ENCODE assay signal across 2 cellular contexts in the genomic region with DNA sequence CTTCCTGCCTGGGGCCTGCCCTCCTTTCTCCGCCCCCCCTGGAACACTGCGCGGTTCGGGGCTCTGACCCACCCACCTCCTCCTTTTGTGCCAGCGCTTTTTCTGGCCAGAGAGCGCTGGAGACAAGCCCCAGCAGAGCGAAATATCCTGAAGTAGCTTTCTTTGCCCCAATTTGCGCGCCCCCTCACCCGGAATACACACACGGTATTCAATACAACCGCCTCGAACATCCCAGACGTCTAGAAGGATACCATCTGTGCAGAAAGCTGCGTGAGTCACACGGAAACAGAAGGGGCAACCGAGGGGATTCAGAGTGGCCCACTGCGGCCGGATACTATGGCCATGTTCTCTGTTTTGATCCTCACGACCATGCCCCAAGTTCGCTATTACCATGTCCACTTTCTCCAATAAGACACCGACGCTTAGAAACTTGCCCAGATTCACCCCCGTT.
TF ChIP-seq lines count a peak whose summit lies in the region.

No MANE protein-coding gene starts in this region.

TF ChIP-seq in GM23338, 12 proteins besides CTCF, POLR2A, EP300 and RAD21 (continued from another document):
- TF ChIP-seq, protein P1, sequence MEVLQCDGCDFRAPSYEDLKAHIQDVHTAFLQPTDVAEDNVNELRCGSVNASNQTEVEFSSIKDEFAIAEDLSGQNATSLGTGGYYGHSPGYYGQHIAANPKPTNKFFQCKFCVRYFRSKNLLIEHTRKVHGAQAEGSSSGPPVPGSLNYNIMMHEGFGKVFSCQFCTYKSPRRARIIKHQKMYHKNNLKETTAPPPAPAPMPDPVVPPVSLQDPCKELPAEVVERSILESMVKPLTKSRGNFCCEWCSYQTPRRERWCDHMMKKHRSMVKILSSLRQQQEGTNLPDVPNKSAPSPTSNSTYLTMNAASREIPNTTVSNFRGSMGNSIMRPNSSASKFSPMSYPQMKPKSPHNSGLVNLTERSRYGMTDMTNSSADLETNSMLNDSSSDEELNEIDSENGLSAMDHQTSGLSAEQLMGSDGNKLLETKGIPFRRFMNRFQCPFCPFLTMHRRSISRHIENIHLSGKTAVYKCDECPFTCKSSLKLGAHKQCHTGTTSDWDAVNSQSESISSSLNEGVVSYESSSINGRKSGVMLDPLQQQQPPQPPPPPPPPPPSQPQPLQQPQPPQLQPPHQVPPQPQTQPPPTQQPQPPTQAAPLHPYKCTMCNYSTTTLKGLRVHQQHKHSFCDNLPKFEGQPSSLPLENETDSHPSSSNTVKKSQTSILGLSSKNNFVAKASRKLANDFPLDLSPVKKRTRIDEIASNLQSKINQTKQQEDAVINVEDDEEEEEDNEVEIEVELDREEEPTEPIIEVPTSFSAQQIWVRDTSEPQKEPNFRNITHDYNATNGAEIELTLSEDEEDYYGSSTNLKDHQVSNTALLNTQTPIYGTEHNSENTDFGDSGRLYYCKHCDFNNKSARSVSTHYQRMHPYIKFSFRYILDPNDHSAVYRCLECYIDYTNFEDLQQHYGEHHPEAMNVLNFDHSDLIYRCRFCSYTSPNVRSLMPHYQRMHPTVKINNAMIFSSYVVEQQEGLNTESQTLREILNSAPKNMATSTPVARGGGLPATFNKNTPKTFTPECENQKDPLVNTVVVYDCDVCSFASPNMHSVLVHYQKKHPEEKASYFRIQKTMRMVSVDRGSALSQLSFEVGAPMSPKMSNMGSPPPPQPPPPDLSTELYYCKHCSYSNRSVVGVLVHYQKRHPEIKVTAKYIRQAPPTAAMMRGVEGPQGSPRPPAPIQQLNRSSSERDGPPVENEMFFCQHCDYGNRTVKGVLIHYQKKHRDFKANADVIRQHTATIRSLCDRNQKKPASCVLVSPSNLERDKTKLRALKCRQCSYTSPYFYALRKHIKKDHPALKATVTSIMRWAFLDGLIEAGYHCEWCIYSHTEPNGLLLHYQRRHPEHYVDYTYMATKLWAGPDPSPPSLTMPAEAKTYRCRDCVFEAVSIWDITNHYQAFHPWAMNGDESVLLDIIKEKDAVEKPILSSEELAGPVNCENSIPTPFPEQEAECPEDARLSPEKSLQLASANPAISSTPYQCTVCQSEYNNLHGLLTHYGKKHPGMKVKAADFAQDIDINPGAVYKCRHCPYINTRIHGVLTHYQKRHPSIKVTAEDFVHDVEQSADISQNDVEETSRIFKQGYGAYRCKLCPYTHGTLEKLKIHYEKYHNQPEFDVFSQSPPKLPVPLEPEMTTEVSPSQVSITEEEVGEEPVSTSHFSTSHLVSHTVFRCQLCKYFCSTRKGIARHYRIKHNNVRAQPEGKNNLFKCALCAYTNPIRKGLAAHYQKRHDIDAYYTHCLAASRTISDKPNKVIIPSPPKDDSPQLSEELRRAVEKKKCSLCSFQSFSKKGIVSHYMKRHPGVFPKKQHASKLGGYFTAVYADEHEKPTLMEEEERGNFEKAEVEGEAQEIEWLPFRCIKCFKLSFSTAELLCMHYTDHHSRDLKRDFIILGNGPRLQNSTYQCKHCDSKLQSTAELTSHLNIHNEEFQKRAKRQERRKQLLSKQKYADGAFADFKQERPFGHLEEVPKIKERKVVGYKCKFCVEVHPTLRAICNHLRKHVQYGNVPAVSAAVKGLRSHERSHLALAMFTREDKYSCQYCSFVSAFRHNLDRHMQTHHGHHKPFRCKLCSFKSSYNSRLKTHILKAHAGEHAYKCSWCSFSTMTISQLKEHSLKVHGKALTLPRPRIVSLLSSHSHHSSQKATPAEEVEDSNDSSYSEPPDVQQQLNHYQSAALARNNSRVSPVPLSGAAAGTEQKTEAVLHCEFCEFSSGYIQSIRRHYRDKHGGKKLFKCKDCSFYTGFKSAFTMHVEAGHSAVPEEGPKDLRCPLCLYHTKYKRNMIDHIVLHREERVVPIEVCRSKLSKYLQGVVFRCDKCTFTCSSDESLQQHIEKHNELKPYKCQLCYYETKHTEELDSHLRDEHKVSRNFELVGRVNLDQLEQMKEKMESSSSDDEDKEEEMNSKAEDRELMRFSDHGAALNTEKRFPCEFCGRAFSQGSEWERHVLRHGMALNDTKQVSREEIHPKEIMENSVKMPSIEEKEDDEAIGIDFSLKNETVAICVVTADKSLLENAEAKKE (CRISPR knock-in tag; IDR thresholded peaks at IDR 0.05): no peak
- TF ChIP-seq POLR2AphosphoS5 (IDR thresholded peaks at IDR 0.05; ENCODE audit: low read depth) (no peak), CREB1 (CRISPR knock-in tag; IDR thresholded peaks at IDR 0.05; ENCODE audit: low read depth) (no peak), JUNB (IDR thresholded peaks at IDR 0.05; ENCODE audit: unreplicated experiment) (no peak), NANOG (IDR thresholded peaks at IDR 0.05; ENCODE audit: borderline replicate concordance) (no peak), REST (IDR thresholded peaks at IDR 0.05; ENCODE audit: unreplicated experiment) (no peak), EZH2 (IDR thresholded peaks at IDR 0.05; ENCODE audit: low read depth, unreplicated experiment) (no peak), ZNF331 (CRISPR knock-in tag; IDR thresholded peaks at IDR 0.05; ENCODE audit: low read depth) (no peak), STAT1 (IDR thresholded peaks at IDR 0.05; ENCODE audit: unreplicated experiment) (no peak)
- TF ChIP-seq, protein P2, sequence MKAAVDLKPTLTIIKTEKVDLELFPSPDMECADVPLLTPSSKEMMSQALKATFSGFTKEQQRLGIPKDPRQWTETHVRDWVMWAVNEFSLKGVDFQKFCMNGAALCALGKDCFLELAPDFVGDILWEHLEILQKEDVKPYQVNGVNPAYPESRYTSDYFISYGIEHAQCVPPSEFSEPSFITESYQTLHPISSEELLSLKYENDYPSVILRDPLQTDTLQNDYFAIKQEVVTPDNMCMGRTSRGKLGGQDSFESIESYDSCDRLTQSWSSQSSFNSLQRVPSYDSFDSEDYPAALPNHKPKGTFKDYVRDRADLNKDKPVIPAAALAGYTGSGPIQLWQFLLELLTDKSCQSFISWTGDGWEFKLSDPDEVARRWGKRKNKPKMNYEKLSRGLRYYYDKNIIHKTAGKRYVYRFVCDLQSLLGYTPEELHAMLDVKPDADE (IDR thresholded peaks at IDR 0.05): no peak

TF ChIP-seq in WTC11, 78 proteins besides CTCF, POLR2A, EP300 and RAD21 (continued from another document):
- TF ChIP-seq, protein P3, sequence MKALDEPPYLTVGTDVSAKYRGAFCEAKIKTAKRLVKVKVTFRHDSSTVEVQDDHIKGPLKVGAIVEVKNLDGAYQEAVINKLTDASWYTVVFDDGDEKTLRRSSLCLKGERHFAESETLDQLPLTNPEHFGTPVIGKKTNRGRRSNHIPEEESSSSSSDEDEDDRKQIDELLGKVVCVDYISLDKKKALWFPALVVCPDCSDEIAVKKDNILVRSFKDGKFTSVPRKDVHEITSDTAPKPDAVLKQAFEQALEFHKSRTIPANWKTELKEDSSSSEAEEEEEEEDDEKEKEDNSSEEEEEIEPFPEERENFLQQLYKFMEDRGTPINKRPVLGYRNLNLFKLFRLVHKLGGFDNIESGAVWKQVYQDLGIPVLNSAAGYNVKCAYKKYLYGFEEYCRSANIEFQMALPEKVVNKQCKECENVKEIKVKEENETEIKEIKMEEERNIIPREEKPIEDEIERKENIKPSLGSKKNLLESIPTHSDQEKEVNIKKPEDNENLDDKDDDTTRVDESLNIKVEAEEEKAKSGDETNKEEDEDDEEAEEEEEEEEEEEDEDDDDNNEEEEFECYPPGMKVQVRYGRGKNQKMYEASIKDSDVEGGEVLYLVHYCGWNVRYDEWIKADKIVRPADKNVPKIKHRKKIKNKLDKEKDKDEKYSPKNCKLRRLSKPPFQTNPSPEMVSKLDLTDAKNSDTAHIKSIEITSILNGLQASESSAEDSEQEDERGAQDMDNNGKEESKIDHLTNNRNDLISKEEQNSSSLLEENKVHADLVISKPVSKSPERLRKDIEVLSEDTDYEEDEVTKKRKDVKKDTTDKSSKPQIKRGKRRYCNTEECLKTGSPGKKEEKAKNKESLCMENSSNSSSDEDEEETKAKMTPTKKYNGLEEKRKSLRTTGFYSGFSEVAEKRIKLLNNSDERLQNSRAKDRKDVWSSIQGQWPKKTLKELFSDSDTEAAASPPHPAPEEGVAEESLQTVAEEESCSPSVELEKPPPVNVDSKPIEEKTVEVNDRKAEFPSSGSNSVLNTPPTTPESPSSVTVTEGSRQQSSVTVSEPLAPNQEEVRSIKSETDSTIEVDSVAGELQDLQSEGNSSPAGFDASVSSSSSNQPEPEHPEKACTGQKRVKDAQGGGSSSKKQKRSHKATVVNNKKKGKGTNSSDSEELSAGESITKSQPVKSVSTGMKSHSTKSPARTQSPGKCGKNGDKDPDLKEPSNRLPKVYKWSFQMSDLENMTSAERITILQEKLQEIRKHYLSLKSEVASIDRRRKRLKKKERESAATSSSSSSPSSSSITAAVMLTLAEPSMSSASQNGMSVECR (CRISPR knock-in tag; IDR thresholded peaks at IDR 0.05; ENCODE audit: borderline replicate concordance): no peak
- no peak for TF ChIP-seq MXD4 (CRISPR knock-in tag; IDR thresholded peaks at IDR 0.05; ENCODE audit: borderline replicate concordance)
- TF ChIP-seq, protein P4, sequence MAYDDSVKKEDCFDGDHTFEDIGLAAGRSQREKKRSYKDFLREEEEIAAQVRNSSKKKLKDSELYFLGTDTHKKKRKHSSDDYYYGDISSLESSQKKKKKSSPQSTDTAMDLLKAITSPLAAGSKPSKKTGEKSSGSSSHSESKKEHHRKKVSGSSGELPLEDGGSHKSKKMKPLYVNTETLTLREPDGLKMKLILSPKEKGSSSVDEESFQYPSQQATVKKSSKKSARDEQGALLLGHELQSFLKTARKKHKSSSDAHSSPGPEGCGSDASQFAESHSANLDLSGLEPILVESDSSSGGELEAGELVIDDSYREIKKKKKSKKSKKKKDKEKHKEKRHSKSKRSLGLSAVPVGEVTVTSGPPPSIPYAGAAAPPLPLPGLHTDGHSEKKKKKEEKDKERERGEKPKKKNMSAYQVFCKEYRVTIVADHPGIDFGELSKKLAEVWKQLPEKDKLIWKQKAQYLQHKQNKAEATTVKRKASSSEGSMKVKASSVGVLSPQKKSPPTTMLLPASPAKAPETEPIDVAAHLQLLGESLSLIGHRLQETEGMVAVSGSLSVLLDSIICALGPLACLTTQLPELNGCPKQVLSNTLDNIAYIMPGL (CRISPR knock-in tag; IDR thresholded peaks at IDR 0.05): no peak
- no peak for TF ChIP-seq RELA (CRISPR knock-in tag; IDR thresholded peaks at IDR 0.05; ENCODE audit: borderline replicate concordance)
